In the genomic region with DNA sequence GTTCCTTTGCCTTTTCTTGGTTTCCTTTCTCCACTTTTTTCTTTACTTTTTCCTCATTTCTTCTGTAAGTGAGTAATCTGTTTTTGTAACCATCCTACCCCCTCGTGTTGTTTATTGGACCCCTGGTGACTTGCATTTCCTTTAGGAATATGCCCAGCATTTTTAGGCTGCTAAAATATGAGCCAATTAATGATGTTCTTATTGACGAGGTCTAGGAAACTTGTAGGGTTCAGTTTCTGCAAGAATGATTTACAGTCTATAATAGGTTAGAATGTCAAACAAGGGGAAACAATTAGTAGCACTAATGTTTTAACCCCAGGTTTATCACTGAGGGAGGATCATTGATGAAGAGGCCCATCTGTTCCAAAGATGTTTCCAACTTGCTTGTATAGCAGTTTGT, we compare ENCODE assay signal across 19 cellular contexts.
"Had no signal": no experiment of that assay in that cellular context is flagged by ENCODE, and none has a peak within 500 bp of the region (broad histone marks: within the 10 kb centered on the region; RNA-seq: fewer than 3 reads in every experiment).

No MANE protein-coding gene starts in this region.

- H3K4me1 ChIP-seq: left ventricle myocardium inferior had no signal

- H3K36me3 Mint-ChIP-seq: activated naive CD8-positive, alpha-beta T cell treated with anti-CD3 and anti-CD28 coated beads, Interleukin-2, amount 10 ng/mL, durations not matched to agents 7 days and 5 days; naive thymus-derived CD8-positive, alpha-beta T cell; stimulated activated naive B cell treated with anti-CD40 and anti-IgM and Interleukin-4, amounts not matched to agents 10 μg/mL and 1 μg/mL and 100 μg/mL, for 72 hours had no signal

- FAIRE-seq: bronchial epithelial cell, colon, endometrium, keratinocyte, urothelium cell line had no signal

- H3K4me1 Mint-ChIP-seq: activated naive CD8-positive, alpha-beta T cell treated with anti-CD3 and anti-CD28 coated beads, Interleukin-2, amount 10 ng/mL, durations not matched to agents 7 days and 5 days; naive thymus-derived CD8-positive, alpha-beta T cell; stimulated activated naive B cell treated with anti-CD40 and anti-IgM and Interleukin-4, amounts not matched to agents 10 μg/mL and 1 μg/mL and 100 μg/mL, for 72 hours had no signal

- H3K9me3 Mint-ChIP-seq: activated naive CD8-positive, alpha-beta T cell treated with anti-CD3 and anti-CD28 coated beads, Interleukin-2, amount 10 ng/mL, durations not matched to agents 7 days and 5 days; naive thymus-derived CD8-positive, alpha-beta T cell; stimulated activated naive B cell treated with anti-CD40 and anti-IgM and Interleukin-4, amounts not matched to agents 10 μg/mL and 1 μg/mL and 100 μg/mL, for 72 hours had no signal

- H3K9me3 ChIP-seq: left ventricle myocardium inferior, mucosa of descending colon, neutrophil, tibial artery had no signal

- H3K27ac Mint-ChIP-seq: activated naive CD8-positive, alpha-beta T cell treated with anti-CD3 and anti-CD28 coated beads, Interleukin-2, amount 10 ng/mL, durations not matched to agents 7 days and 5 days; naive thymus-derived CD8-positive, alpha-beta T cell; stimulated activated naive B cell treated with anti-CD40 and anti-IgM and Interleukin-4, amounts not matched to agents 10 μg/mL and 1 μg/mL and 100 μg/mL, for 72 hours had no signal

- H3K27me3 ChIP-seq: hepatocyte, neutrophil, tibial artery had no signal

- H3K36me3 ChIP-seq: left ventricle myocardium inferior, neutrophil, tibial artery had no signal

- H3K4me2 ChIP-seq: hepatocyte had no signal

- ATAC-seq: esophagus mucosa; mucosa of descending colon; naive thymus-derived CD8-positive, alpha-beta T cell; stimulated activated naive B cell treated with anti-CD40 and anti-IgM and Interleukin-4, amounts not matched to agents 10 μg/mL and 1 μg/mL and 100 μg/mL, for 72 hours had no signal

- DNase-seq: activated naive CD4-positive, alpha-beta T cell; activated naive CD8-positive, alpha-beta T cell treated with anti-CD3 and anti-CD28 coated beads, Interleukin-2, amount 10 ng/mL, durations not matched to agents 7 days and 5 days; anterior cingulate cortex; left ventricle myocardium inferior; mucosa of descending colon; naive thymus-derived CD8-positive, alpha-beta T cell; retina; stimulated activated CD4-positive, alpha-beta T cell treated with anti-CD3 and anti-CD28 coated beads, Interleukin-4, amount 100 ng/mL, for 1 hour; stimulated activated naive B cell treated with anti-CD40 and anti-IgM and Interleukin-4, amounts not matched to agents 10 μg/mL and 1 μg/mL and 100 μg/mL, for 72 hours; T-helper 9 cell; tibial artery had no signal

- H3K4me3 Mint-ChIP-seq: activated naive CD8-positive, alpha-beta T cell treated with anti-CD3 and anti-CD28 coated beads, Interleukin-2, amount 10 ng/mL, durations not matched to agents 7 days and 5 days; naive thymus-derived CD8-positive, alpha-beta T cell; stimulated activated naive B cell treated with anti-CD40 and anti-IgM and Interleukin-4, amounts not matched to agents 10 μg/mL and 1 μg/mL and 100 μg/mL, for 72 hours had no signal

- H3K79me2 ChIP-seq: hepatocyte had no signal

- H3K4me3 ChIP-seq: hepatocyte, left ventricle myocardium inferior, mucosa of descending colon, tibial artery had no signal

- H2AFZ ChIP-seq: hepatocyte had no signal

- H3K27ac ChIP-seq: hepatocyte, left ventricle myocardium inferior, neutrophil, tibial artery had no signal
